12 cellular contexts compared by ENCODE assay signal in the genomic region with DNA sequence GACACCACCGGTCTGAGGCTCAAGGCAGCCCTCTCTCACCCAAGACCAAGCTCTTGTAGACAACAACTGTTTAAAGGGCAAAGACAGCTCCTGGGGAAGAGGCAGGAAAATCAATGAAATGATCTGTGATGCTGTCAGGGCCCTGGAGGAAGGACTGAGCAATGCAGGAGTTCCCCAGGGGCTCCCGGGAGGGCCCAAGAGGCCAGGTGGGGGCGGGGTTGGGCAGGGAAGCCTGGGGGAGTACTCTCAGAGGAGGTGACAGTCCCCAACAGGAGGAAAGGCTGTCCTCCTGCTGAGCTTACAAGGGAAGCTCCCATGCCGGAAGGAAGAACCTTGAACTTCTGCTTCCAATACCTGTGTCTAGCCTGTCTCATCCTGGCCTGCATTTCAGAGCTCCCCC. TPM values are rescaled to one million over a fixed set of nuclear protein-coding genes. Genes with fewer than 3 reads are reported as not detected.
A peak's percentile ranks its signal among the peaks of the same experiment; 100 is the strongest.
DNase-seq lines count a peak whose midpoint lies in the region; ATAC-seq and TF ChIP-seq lines count a peak whose summit lies in the region.
"Had no signal": no experiment of that assay in that cellular context is flagged by ENCODE, and none has a peak within 500 bp of the region (broad histone marks: within the 10 kb centered on the region; RNA-seq: fewer than 3 reads in every experiment).

No MANE protein-coding gene starts in this region.

- H3K36me3 Mint-ChIP-seq in CD4-positive, CD25-positive, alpha-beta regulatory T cell: no peaks in the 10 kb centered on the region
- H3K36me3 Mint-ChIP-seq in T-helper 17 cell (ENCODE audit: low read depth) (no peaks in the 10 kb centered on the region), endodermal cell (ENCODE audit: low read depth) (no peaks in the 10 kb centered on the region)

- H3K27ac ChIP-seq in CD4-positive, CD25-positive, alpha-beta regulatory T cell (ENCODE audit: insufficient read depth, low read length, poor library complexity, severe bottlenecking): peak overlapping the region; percentile 79
- H3K27ac ChIP-seq in endodermal cell (ENCODE audit: low read depth, low read length): no peak overlapping the region
- H3K27ac ChIP-seq: C4-2B, psoas muscle had no signal

- peak overlapping the region; percentile 94 to 99 (median 95) for H3K27ac Mint-ChIP-seq in CD4-positive, CD25-positive, alpha-beta regulatory T cell
- H3K27ac Mint-ChIP-seq in T-helper 17 cell: peak overlapping the region; percentile 89
- peak overlapping the region; percentile 40 for H3K27ac Mint-ChIP-seq in endodermal cell

- no peaks in the 10 kb centered on the region for H3K36me3 ChIP-seq in CD4-positive, CD25-positive, alpha-beta regulatory T cell (ENCODE audit: control insufficient read depth, insufficient read depth, low read length)
- no peaks in the 10 kb centered on the region for H3K36me3 ChIP-seq in endodermal cell (ENCODE audit: control insufficient read depth, insufficient read depth, low read length)

- H3K4me3 ChIP-seq in CD4-positive, CD25-positive, alpha-beta regulatory T cell (ENCODE audit: low read depth, low read length): peak overlapping the region; percentile 75
- H3K4me3 ChIP-seq in endodermal cell (ENCODE audit: low read length): no peak overlapping the region
- H3K4me3 ChIP-seq: psoas muscle had no signal

- no peak for DNase-seq in CD4-positive, CD25-positive, alpha-beta regulatory T cell
- DNase-seq in T-helper 17 cell (no peak), endodermal cell (peak; percentile 73), hypothalamus (lab: John Stamatoyannopoulos, UW) (no peak), epidermal melanocyte (ENCODE audit: insufficient read length, low spot score) (no peak)
- DNase-seq: GF-D8, midbrain, psoas muscle had no signal

- no peaks in the 10 kb centered on the region for H3K9me3 Mint-ChIP-seq in CD4-positive, CD25-positive, alpha-beta regulatory T cell
- H3K9me3 Mint-ChIP-seq in endodermal cell: peaks cover 5% of the 10 kb centered on the region

- ATAC-seq in CD4-positive, CD25-positive, alpha-beta regulatory T cell (ENCODE audit: low read depth in 2 of 2): no peak
- ATAC-seq in T-helper 17 cell (no peak), GM19455 (IDR thresholded peaks at IDR 0.05; ENCODE audit: unreplicated experiment) (no peak), HG03469 (IDR thresholded peaks at IDR 0.05; ENCODE audit: unreplicated experiment) (no peak)
- ATAC-seq: psoas muscle had no signal

- peaks cover 18 to 45% (median 32%) of the 10 kb centered on the region in 4 donors for H3K4me1 Mint-ChIP-seq in CD4-positive, CD25-positive, alpha-beta regulatory T cell
- H3K4me1 Mint-ChIP-seq in T-helper 17 cell (peaks cover 39% of the 10 kb centered on the region), endodermal cell (peaks cover 11% of the 10 kb centered on the region)

- H3K4me3 Mint-ChIP-seq in CD4-positive, CD25-positive, alpha-beta regulatory T cell: peak overlapping the region; percentile 61 to 90 (median 82)
- H3K4me3 Mint-ChIP-seq in T-helper 17 cell (no peak overlapping the region), endodermal cell (no peak overlapping the region)

- peaks cover 38% of the 10 kb centered on the region for H3K4me1 ChIP-seq in CD4-positive, CD25-positive, alpha-beta regulatory T cell (ENCODE audit: control insufficient read depth, insufficient read depth, low read length, poor library complexity, severe bottlenecking)
- no peaks in the 10 kb centered on the region for H3K4me1 ChIP-seq in endodermal cell (ENCODE audit: control insufficient read depth, insufficient read depth, low read length)
- H3K4me1 ChIP-seq: psoas muscle had no signal

- H3K27me3 ChIP-seq in CD4-positive, CD25-positive, alpha-beta regulatory T cell (ENCODE audit: control insufficient read depth, insufficient read depth, low read length): no peaks in the 10 kb centered on the region
- H3K27me3 ChIP-seq in endodermal cell (ENCODE audit: control insufficient read depth, insufficient read depth, low read length, poor library complexity, severe bottlenecking): no peaks in the 10 kb centered on the region

- H3K27me3 Mint-ChIP-seq in CD4-positive, CD25-positive, alpha-beta regulatory T cell: no peaks in the 10 kb centered on the region
- H3K27me3 Mint-ChIP-seq in T-helper 17 cell (no peaks in the 10 kb centered on the region), endodermal cell (ENCODE audit: insufficient read depth) (peaks cover 3% of the 10 kb centered on the region)

- WGBS in endodermal cell (ENCODE audit: insufficient coverage in 1 of 2, insufficient read length in 1 of 2), 2 experiments: 84 to 87% methylated on average over 3 to 4 of the region's 4 CpGs

- H3K9ac ChIP-seq in endodermal cell (ENCODE audit: extremely low read depth, low read length, poor library complexity, severe bottlenecking): no peak overlapping the region

- TF ChIP-seq CTCF in GM12872 (IDR thresholded peaks at IDR 0.05; ENCODE audit: insufficient read depth, low read depth, low read length): peak; percentile 27; the same call in 1 of the 3 replicates
- TF ChIP-seq CTCF in endodermal cell (conservative IDR thresholded peaks at IDR 0.05): no peak

- H3K9me3 ChIP-seq in CD4-positive, CD25-positive, alpha-beta regulatory T cell (ENCODE audit: control insufficient read depth in 2 of 2, low read length in 2 of 2): no peaks in the 10 kb centered on the region
- H3K9me3 ChIP-seq in T-helper 17 cell (ENCODE audit: control insufficient read depth, low read length, poor library complexity, severe bottlenecking) (no peaks in the 10 kb centered on the region), endodermal cell (ENCODE audit: control insufficient read depth, low read length) (no peaks in the 10 kb centered on the region)
- H3K9me3 ChIP-seq: psoas muscle had no signal

RNA-seq across cellular contexts. Expression of gene NOS2, which starts 8.3 kb away (rescaled TPM):
- total RNA-seq in CD4-positive, CD25-positive, alpha-beta regulatory T cell: 0.15 TPM
- not detected for polyA plus RNA-seq in CD4-positive, CD25-positive, alpha-beta regulatory T cell
- total RNA-seq in T-helper 17 cell (under 1 TPM in 1 of 2 donors, not detected in 1; 0.07 TPM), endodermal cell (under 1 TPM; 0.26 to 0.62 TPM)
- 9.1 TPM for polyA plus RNA-seq in endodermal cell (2013, experiment 1 of 2)
- polyA plus RNA-seq in endodermal cell (2013, experiment 2 of 2): 6.7 TPM

Comparison
In these comparisons a context has a peak if more than half of its experiments do, and no peak if none do; other contexts are left out.
1. H3K27ac Mint-ChIP-seq: peak in every context shown above with its lines; median percentile 95 in CD4-positive, CD25-positive, alpha-beta regulatory T cell; 89 in T-helper 17 cell; 40 in endodermal cell.
2. H3K4me3 Mint-ChIP-seq: peak in CD4-positive, CD25-positive, alpha-beta regulatory T cell (4 of 4); none in T-helper 17 cell (single experiment) and endodermal cell (single experiment).